ENCODE assay signal across 32 cellular contexts in the genomic region with DNA sequence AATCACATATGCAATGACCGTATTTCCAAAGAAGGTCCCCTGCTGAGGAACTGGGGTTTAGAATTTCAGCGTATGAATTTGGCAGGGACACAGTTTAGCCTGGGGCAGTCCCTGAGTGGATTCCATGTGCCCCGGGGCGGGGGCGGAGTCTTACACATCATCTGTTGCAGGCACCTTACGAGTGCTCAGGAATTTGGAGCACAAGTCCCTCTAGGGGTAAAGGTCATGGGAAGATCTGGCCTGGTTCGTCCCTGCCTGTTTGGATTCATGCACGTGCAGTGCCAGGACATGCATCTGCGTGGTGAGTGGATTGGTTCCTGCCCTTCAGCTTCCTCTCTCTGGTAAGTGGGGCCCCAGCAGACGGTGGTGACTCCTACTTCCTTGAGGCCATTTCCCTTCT.
DNase-seq lines count a peak whose midpoint lies in the region; ATAC-seq, FAIRE-seq and TF ChIP-seq lines count a peak whose summit lies in the region.
"Had no signal": no experiment of that assay in that cellular context is flagged by ENCODE, and none has a peak within 500 bp of the region (broad histone marks: within the 10 kb centered on the region; RNA-seq: fewer than 3 reads in every experiment).

No MANE protein-coding gene starts in this region.

- H3K23me2 ChIP-seq in H1 (ENCODE audit: low read depth, low read length): no peaks in the 10 kb centered on the region

- H3K36me3 ChIP-seq in HCT116 (ENCODE audit: control insufficient read depth in 1 of 2, insufficient read depth in 2 of 2, low read length in 2 of 2) (no peaks in the 10 kb centered on the region), H1 (ENCODE audit: control insufficient read depth in 2 of 4, insufficient read depth in 4 of 4, low read length in 3 of 4) (no peaks in the 10 kb centered on the region), osteoblast (ENCODE audit: insufficient read depth, low read length) (no peaks in the 10 kb centered on the region), H7 (replicated peaks; ENCODE audit: control insufficient read depth, insufficient read depth, low read length) (no peaks in the 10 kb centered on the region)
- H3K36me3 ChIP-seq: esophagus muscularis mucosa, right lobe of liver, tibial artery had no signal

- CTCF ChIA-PET in HCT116 (lab: Charles Lee): no interaction called here
- CTCF ChIA-PET in H1 (lab: Charles Lee; ENCODE audit: partially characterized antibody): no interaction called here

- H3K79me2 ChIP-seq in HCT116 (ENCODE audit: insufficient read depth, low read length) (no peaks in the 10 kb centered on the region), H1 (ENCODE audit: control insufficient read depth in 1 of 2, insufficient read depth in 2 of 2, low read length in 2 of 2) (no peaks in the 10 kb centered on the region), osteoblast (ENCODE audit: insufficient read depth, low read length) (no peaks in the 10 kb centered on the region)

- H3K4me1 Mint-ChIP-seq in CD14-positive monocyte (no peaks in the 10 kb centered on the region), osteocyte (ENCODE audit: unreplicated experiment) (no peaks in the 10 kb centered on the region)
- H3K4me1 Mint-ChIP-seq: IgD-negative memory B cell had no signal

- no peak overlapping the region for H3K4me3 Mint-ChIP-seq in CD14-positive monocyte
- no peak overlapping the region for H3K4me3 Mint-ChIP-seq in osteocyte (ENCODE audit: unreplicated experiment)
- H3K4me3 Mint-ChIP-seq: activated CD4-positive, alpha-beta memory T cell treated with anti-CD3 and anti-CD28 coated beads for 36 hours; activated T-helper 1 cell treated with anti-CD3 and anti-CD28 coated beads, Interleukin-12 subunit alpha, Interleukin-12 subunit beta, Interleukin-2, Interleukin-4 antibody, amounts not matched to agents 30 ng/mL and 10 ng/mL and 1 ng/mL, durations not matched to agents 14 hours and 24 hours and 36 hours; HFFc6; IgD-negative memory B cell; T-helper 2 cell treated with Interferon-gamma antibody and Interleukin-4, amounts not matched to agents 5 μg/mL and 100 μg/mL, for 36 hours had no signal

- ATAC-seq in HCT116: peak; percentile 32; the same call in 1 of the 2 replicates
- ATAC-seq in HG02884 (IDR thresholded peaks at IDR 0.05; ENCODE audit: unreplicated experiment): no peak
- ATAC-seq: foreskin keratinocyte, mucosa of descending colon, right lobe of liver had no signal

- no peak overlapping the region for H2BK15ac ChIP-seq in H1 (ENCODE audit: low read length)

- FAIRE-seq in H1 (lab: Jason Lieb, UNC): no peak
- FAIRE-seq: endometrium had no signal

- H3K9ac ChIP-seq in HCT116 (ENCODE audit: low read length): no peak overlapping the region
- H3K9ac ChIP-seq in H1 (replicated peaks in 1 of 4; ENCODE audit: extremely low read depth in 1 of 4, low read depth in 3 of 4, low read length in 3 of 4): no peak overlapping the region

- H3K27ac ChIP-seq in HCT116 (ENCODE audit: low read depth, low read length) (no peak overlapping the region), H1 (ENCODE audit: low read depth, low read length) (no peak overlapping the region), osteoblast (ENCODE audit: low read depth, low read length) (no peak overlapping the region)
- H3K27ac ChIP-seq: esophagus muscularis mucosa, foreskin keratinocyte, PC-9, right lobe of liver, tibial artery had no signal

- H4K8ac ChIP-seq in H1 (ENCODE audit: extremely low read depth, insufficient read depth, low read length): peak overlapping the region; percentile 60

- no peak for TF ChIP-seq POLR2A in HCT116 (IDR thresholded peaks at IDR 0.05; ENCODE audit: borderline replicate concordance, extremely low read depth, insufficient read depth, insufficient read length)
- TF ChIP-seq POLR2A in H1 (IDR thresholded peaks at IDR 0.05; ENCODE audit: control extremely low read depth in 1 of 2, low read depth in 2 of 2, low read length in 2 of 2): no peak

- no peak overlapping the region for H3K18ac ChIP-seq in H1 (ENCODE audit: extremely low read depth, low read length)

- H4K91ac ChIP-seq in H1 (replicated peaks; ENCODE audit: insufficient read length, low read length): no peak overlapping the region

- no peak overlapping the region for H2BK20ac ChIP-seq in H1 (ENCODE audit: low read length)

- H3K9me3 ChIP-seq in HCT116 (ENCODE audit: control insufficient read depth in 1 of 2, insufficient read depth in 1 of 2, low read depth in 1 of 2, low read length in 2 of 2): no peaks in the 10 kb centered on the region
- peaks cover 2 to 7% of the 10 kb centered on the region in 2 experiments; a peak in 1 of 4 replicates for H3K9me3 ChIP-seq in H1 (ENCODE audit: insufficient read depth in 2 of 2, low read depth in 1 of 2, low read length in 1 of 2)
- H3K9me3 ChIP-seq in osteoblast (ENCODE audit: low read depth, low read length): no peaks in the 10 kb centered on the region
- H3K9me3 ChIP-seq: esophagus muscularis mucosa, mucosa of descending colon, right lobe of liver, tibial artery had no signal

- H2BK12ac ChIP-seq in H1 (ENCODE audit: low read depth, low read length): no peak overlapping the region

- H3K9me2 ChIP-seq in HCT116 (ENCODE audit: insufficient read depth): no peaks in the 10 kb centered on the region

- WGBS in H1 (ENCODE audit: extremely low coverage in 1 of 2, insufficient coverage in 1 of 2, insufficient read length in 1 of 2, insufficient replicate concordance in 2 of 2, low coverage in 1 of 2, low lambda C conversion rate in 2 of 2, missing lambda C conversion rate in 1 of 2), 2 experiments: 92% methylated on average over 10 of the region's 10 CpGs; no CpG with 5 or more reads in 1 of the 2 experiments

- H3K27me3 ChIP-seq in HCT116 (ENCODE audit: insufficient read depth, low read length) (peaks cover 27% of the 10 kb centered on the region), H1 (replicated peaks in 1 of 4; ENCODE audit: control insufficient read depth in 3 of 4, extremely low read depth in 1 of 4, insufficient read depth in 3 of 4, low read length in 3 of 4) (no peaks in the 10 kb centered on the region; a peak in 1 of 7 replicates), osteoblast (ENCODE audit: insufficient read depth, low read length) (no peaks in the 10 kb centered on the region), H7 (ENCODE audit: control insufficient read depth, insufficient read depth, low read length) (no peaks in the 10 kb centered on the region; the same call in 1 of the 2 replicates)
- H3K27me3 ChIP-seq: foreskin keratinocyte, right lobe of liver had no signal

- DNase-seq in CD14-positive monocyte (ENCODE audit: low spot score) (peak; percentile 30), HCT116 (ENCODE audit: low read depth, low spot score) (peak; percentile 4), H1 (ENCODE audit: low read depth in 1 of 2, low spot score in 2 of 2) (no peak), osteoblast (ENCODE audit: insufficient read length, low spot score, missing footprints) (peak; percentile 19), NCI-H2029 treated with DMSO at 0.1 percent for 48 hours (lab: John Stamatoyannopoulos, UW) (no peak), H7 (no peak), osteocyte (ENCODE audit: extremely low spot score, unreplicated experiment) (no peak)
- DNase-seq: ACHN; activated CD4-positive, alpha-beta memory T cell treated with anti-CD3 and anti-CD28 coated beads for 36 hours; activated CD4-positive, alpha-beta T cell treated with anti-CD3 and anti-CD28 coated beads for 1 hour; activated CD8-positive, alpha-beta memory T cell treated with anti-CD3 and anti-CD28 coated beads, Interleukin-2, amount 50 U/mL, for 4 hours; activated naive CD4-positive, alpha-beta T cell treated with Interleukin-2 at 50 U/mL for 16 hours; cerebellar nuclear complex; dermis blood vessel endothelial cell; DND-41; foreskin keratinocyte; HFFc6; mucosa of descending colon; NCI-H1092 treated with DMSO at 0.1 percent for 48 hours; NCI-H187 treated with DMSO at 0.1 percent for 48 hours; Right ventricle myocardium superior; stimulated activated CD4-positive, alpha-beta T cell treated with anti-CD3 and anti-CD28 coated beads, Interleukin-4, amount 100 ng/mL, for 24 hours had no signal

- H3K27me3 Mint-ChIP-seq in CD14-positive monocyte (ENCODE audit: low read depth in 3 of 3) (peaks cover 0 to 5% (median 2%) of the 10 kb centered on the region in 3 donors), osteocyte (ENCODE audit: unreplicated experiment) (no peaks in the 10 kb centered on the region)
- H3K27me3 Mint-ChIP-seq: activated CD4-positive, alpha-beta memory T cell treated with anti-CD3 and anti-CD28 coated beads for 36 hours had no signal

- H3K9me3 Mint-ChIP-seq in CD14-positive monocyte (peaks cover under 1 to 14% (median 2%) of the 10 kb centered on the region in 7 donors), osteocyte (ENCODE audit: unreplicated experiment) (peaks cover 15% of the 10 kb centered on the region)
- H3K9me3 Mint-ChIP-seq: activated CD4-positive, alpha-beta memory T cell treated with anti-CD3 and anti-CD28 coated beads for 36 hours; activated T-helper 1 cell treated with anti-CD3 and anti-CD28 coated beads, Interleukin-12 subunit alpha, Interleukin-12 subunit beta, Interleukin-2, Interleukin-4 antibody, amounts not matched to agents 30 ng/mL and 10 ng/mL and 1 ng/mL, durations not matched to agents 14 hours and 24 hours and 36 hours; T-helper 2 cell treated with Interferon-gamma antibody and Interleukin-4, amounts not matched to agents 5 μg/mL and 100 μg/mL, for 36 hours had no signal

- peak overlapping the region; percentile 71; the same call in 1 of the 2 replicates for H2BK5ac ChIP-seq in H1 (ENCODE audit: low read depth, low read length)

- H2BK120ac ChIP-seq in H1 (replicated peaks; ENCODE audit: low read depth, low read length): no peak overlapping the region

- H3K4ac ChIP-seq in H1 (replicated peaks; ENCODE audit: insufficient read length, low read depth, low read length): no peak overlapping the region

- intact Hi-C loops in CD14-positive monocyte (cut with micrococcal nuclease): no loop called here
- intact Hi-C loops in HCT116 (cut with micrococcal nuclease): no loop called here

- RAD21 ChIA-PET in HCT116 (lab: Charles Lee; ENCODE audit: low non-redundant PET in 1 of 2, low total read pairs in 2 of 2, uncharacterized antibody in 2 of 2, unreplicated experiment in 2 of 2): no interaction called here

- H3K4me3 ChIP-seq in HCT116 (replicated peaks in 1 of 2; ENCODE audit: low read depth in 1 of 2, low read length in 2 of 2) (no peak overlapping the region), H1 (ENCODE audit: extremely low read depth in 1 of 4, insufficient read depth in 2 of 4, low read depth in 3 of 4, low read length in 4 of 4) (no peak overlapping the region), osteoblast (ENCODE audit: insufficient read depth, low read length) (no peak overlapping the region), H7 (ENCODE audit: insufficient read depth, low read depth, low read length) (no peak overlapping the region)
- H3K4me3 ChIP-seq: esophagus muscularis mucosa, lung, mucosa of descending colon, PC-9, right lobe of liver, tibial artery had no signal

- H3K23ac ChIP-seq in H1 (ENCODE audit: insufficient read length): no peak overlapping the region

- TF ChIP-seq EP300 in H1 (IDR thresholded peaks at IDR 0.05; ENCODE audit: borderline replicate concordance in 1 of 2, low read depth in 2 of 2, low read length in 2 of 2): no peak

- H3K36me3 Mint-ChIP-seq in CD14-positive monocyte: no peaks in the 10 kb centered on the region
- H3K36me3 Mint-ChIP-seq in osteocyte (ENCODE audit: unreplicated experiment): no peaks in the 10 kb centered on the region
- H3K36me3 Mint-ChIP-seq: activated CD4-positive, alpha-beta memory T cell treated with anti-CD3 and anti-CD28 coated beads for 36 hours; IgD-negative memory B cell had no signal

- POLR2A ChIA-PET in HCT116 (lab: Charles Lee): no interaction called here
- POLR2A ChIA-PET in H1 (lab: Charles Lee; ENCODE audit: partially characterized antibody): no interaction called here

- H3K4me2 ChIP-seq in HCT116 (ENCODE audit: low read length) (no peak overlapping the region), H1 (ENCODE audit: insufficient read depth in 1 of 2, low read depth in 2 of 2, low read length in 2 of 2) (no peak overlapping the region), osteoblast (ENCODE audit: insufficient read depth, low read length) (no peak overlapping the region)
- H3K4me2 ChIP-seq: PC-9 had no signal

- no peak overlapping the region for H4K5ac ChIP-seq in H1 (ENCODE audit: insufficient read length, low read depth, low read length)

- H3K56ac ChIP-seq in H1 (replicated peaks; ENCODE audit: insufficient read length, low read depth, low read length): no peak overlapping the region

- H3K27ac Mint-ChIP-seq in CD14-positive monocyte: no peak overlapping the region
- H3K27ac Mint-ChIP-seq in osteocyte (ENCODE audit: unreplicated experiment): no peak overlapping the region
- H3K27ac Mint-ChIP-seq: activated CD4-positive, alpha-beta memory T cell treated with anti-CD3 and anti-CD28 coated beads for 36 hours; activated T-helper 1 cell treated with anti-CD3 and anti-CD28 coated beads, Interleukin-12 subunit alpha, Interleukin-12 subunit beta, Interleukin-2, Interleukin-4 antibody, amounts not matched to agents 30 ng/mL and 10 ng/mL and 1 ng/mL, durations not matched to agents 14 hours and 24 hours and 36 hours; HFFc6; IgD-negative memory B cell; T-helper 2 cell treated with Interferon-gamma antibody and Interleukin-4, amounts not matched to agents 5 μg/mL and 100 μg/mL, for 36 hours had no signal

- no peak overlapping the region for H2AK5ac ChIP-seq in H1 (ENCODE audit: low read depth, low read length)

- no peak overlapping the region for H2AFZ ChIP-seq in HCT116 (ENCODE audit: low read depth, low read length, poor library complexity, severe bottlenecking)
- H2AFZ ChIP-seq in H1 (ENCODE audit: low read length): no peak overlapping the region
- no peak overlapping the region for H2AFZ ChIP-seq in osteoblast (ENCODE audit: low read length)
- H2AFZ ChIP-seq: PC-9 had no signal

- H4K20me1 ChIP-seq in HCT116 (ENCODE audit: insufficient read depth): no peaks in the 10 kb centered on the region
- H4K20me1 ChIP-seq in H1 (replicated peaks in 1 of 2; ENCODE audit: control insufficient read depth in 1 of 2, insufficient read depth in 2 of 2, low read length in 2 of 2): no peaks in the 10 kb centered on the region
- no peaks in the 10 kb centered on the region for H4K20me1 ChIP-seq in osteoblast (ENCODE audit: insufficient read depth, low read length)

- H3K4me1 ChIP-seq in HCT116 (ENCODE audit: control insufficient read depth in 1 of 2, insufficient read depth in 2 of 2, low read length in 2 of 2) (peaks cover 4 to 5% of the 10 kb centered on the region in 2 experiments; a peak in 2 of 4 replicates), H1 (replicated peaks in 1 of 4; ENCODE audit: control insufficient read depth in 3 of 4, insufficient read depth in 4 of 4, low read length in 3 of 4) (peaks cover 0 to 6% (median 0%) of the 10 kb centered on the region in 4 experiments; a peak in 2 of 7 replicates), osteoblast (ENCODE audit: insufficient read depth, low read length) (no peaks in the 10 kb centered on the region)
- H3K4me1 ChIP-seq: esophagus muscularis mucosa, foreskin keratinocyte, right lobe of liver had no signal

- TF ChIP-seq RAD21 in HCT116 (IDR thresholded peaks at IDR 0.05; ENCODE audit: low read depth) (no peak), H1 (IDR thresholded peaks at IDR 0.05 in 1 of 2, conservative IDR thresholded peaks at IDR 0.05 in 1 of 2; ENCODE audit: low read depth in 2 of 2, low read length in 2 of 2) (no peak)

- H3K79me1 ChIP-seq in H1 (ENCODE audit: low read depth, low read length): no peaks in the 10 kb centered on the region

- TF ChIP-seq CTCF in CD14-positive monocyte (IDR thresholded peaks at IDR 0.05) (no peak), HCT116 (IDR thresholded peaks at IDR 0.05 in 2 of 3, conservative IDR thresholded peaks at IDR 0.05 in 1 of 3; ENCODE audit: borderline replicate concordance in 1 of 3, insufficient read depth in 1 of 3, low read depth in 2 of 3, low read length in 2 of 3) (no peak), H1 (IDR thresholded peaks at IDR 0.05; ENCODE audit: control extremely low read depth in 1 of 3, insufficient read depth in 1 of 3, low read depth in 1 of 3, low read length in 3 of 3) (no peak), osteoblast (IDR thresholded peaks at IDR 0.05; ENCODE audit: extremely low read depth, low read depth, low read length) (no peak), osteocyte (IDR thresholded peaks at IDR 0.05) (no peak)

- BruUV-seq in HCT116 (replicated peaks; lab: Mats Ljungman, UMichigan): no TSS peak

- no peak overlapping the region for H3K14ac ChIP-seq in H1 (ENCODE audit: insufficient read length)

Comparison
In these comparisons a context has a peak if more than half of its experiments do, and no peak if none do; other contexts are left out.
1. DNase-seq: peak in CD14-positive monocyte (single experiment), HCT116 (single experiment) and osteoblast (single experiment); none in H1 (0 of 2), NCI-H2029 treated with DMSO at 0.1 percent for 48 hours (single experiment), H7 (single experiment) and osteocyte (single experiment).